17 cellular contexts compared by ENCODE assay signal in genomic region chr2:37350917-37351316, GRCh38. TPM values are rescaled to one million over a fixed set of nuclear protein-coding genes. Genes with fewer than 3 reads are reported as not detected.
"Had no signal": no experiment of that assay in that cellular context is flagged by ENCODE, and none has a peak within 500 bp of the region (broad histone marks: within the 10 kb centered on the region; RNA-seq: fewer than 3 reads in every experiment).

No MANE protein-coding gene starts in this region.

- H3K9ac ChIP-seq: parathyroid adenoma had no signal

- H3K4me3 ChIP-seq: body of pancreas had no signal

- H3K9me3 Mint-ChIP-seq: activated naive CD4-positive, alpha-beta T cell treated with anti-CD3 and anti-CD28 coated beads, Interleukin-2, amount 50 U/mL, for 24 hours; activated T-cell treated with anti-CD3 and anti-CD28 coated beads, Interleukin-2, amount 50 U/mL, for 24 hours; effector memory CD8-positive, alpha-beta T cell; neural crest cell had no signal

- H3K4me3 Mint-ChIP-seq: activated CD8-positive, alpha-beta memory T cell treated with anti-CD3 and anti-CD28 coated beads, Interleukin-2, amount 10 ng/mL, durations not matched to agents 7 days and 5 days; activated naive CD4-positive, alpha-beta T cell treated with anti-CD3 and anti-CD28 coated beads, Interleukin-2, amount 50 U/mL, for 24 hours; activated T-cell treated with anti-CD3 and anti-CD28 coated beads, Interleukin-2, amount 50 U/mL, for 24 hours; effector memory CD8-positive, alpha-beta T cell; neural crest cell had no signal

- H3K4me1 ChIP-seq: body of pancreas had no signal

- H3K79me2 ChIP-seq: parathyroid adenoma had no signal

- FAIRE-seq: small intestine, TTC549 had no signal

- H3K9me3 ChIP-seq: body of pancreas had no signal

- H3K36me3 Mint-ChIP-seq: activated CD8-positive, alpha-beta memory T cell treated with anti-CD3 and anti-CD28 coated beads, Interleukin-2, amount 10 ng/mL, durations not matched to agents 7 days and 5 days; activated naive CD4-positive, alpha-beta T cell treated with anti-CD3 and anti-CD28 coated beads, Interleukin-2, amount 50 U/mL, for 24 hours had no signal

- DNase-seq: activated CD4-positive, alpha-beta T cell treated with anti-CD3 and anti-CD28 coated beads for 1 hour; activated CD4-positive, alpha-beta T cell treated with anti-CD3 and anti-CD28 coated beads, Interleukin-2, amount 50 U/mL, for 48 hours; activated CD8-positive, alpha-beta memory T cell treated with anti-CD3 and anti-CD28 coated beads, Interleukin-2, amount 10 ng/mL, durations not matched to agents 7 days and 5 days; activated effector memory CD4-positive, alpha-beta T cell treated with Interleukin-2 at 50 U/mL for 16 hours; activated T-cell treated with anti-CD3 and anti-CD28 coated beads, Interleukin-2, amount 50 U/mL, for 24 hours; body of pancreas; central memory CD4-positive, alpha-beta T cell; effector memory CD8-positive, alpha-beta T cell; head of caudate nucleus; retina; small intestine; T-helper 2 cell had no signal

- H3K27ac ChIP-seq: body of pancreas, parathyroid adenoma had no signal

- H3K27me3 ChIP-seq: body of pancreas had no signal

- H3K27ac Mint-ChIP-seq: activated CD8-positive, alpha-beta memory T cell treated with anti-CD3 and anti-CD28 coated beads, Interleukin-2, amount 10 ng/mL, durations not matched to agents 7 days and 5 days; activated naive CD4-positive, alpha-beta T cell treated with anti-CD3 and anti-CD28 coated beads, Interleukin-2, amount 50 U/mL, for 24 hours; activated T-cell treated with anti-CD3 and anti-CD28 coated beads, Interleukin-2, amount 50 U/mL, for 24 hours; effector memory CD8-positive, alpha-beta T cell had no signal

- H3K4me1 Mint-ChIP-seq: activated CD8-positive, alpha-beta memory T cell treated with anti-CD3 and anti-CD28 coated beads, Interleukin-2, amount 10 ng/mL, durations not matched to agents 7 days and 5 days had no signal

- ATAC-seq: activated CD8-positive, alpha-beta memory T cell treated with anti-CD3 and anti-CD28 coated beads, Interleukin-2, amount 10 ng/mL, durations not matched to agents 7 days and 5 days; body of pancreas; effector memory CD8-positive, alpha-beta T cell; left lobe of liver had no signal

RNA-seq across cellular contexts. Expression of gene QPCT, which starts 6.5 kb away (rescaled TPM):
- total RNA-seq: neural crest cell had no signal
